14 cellular contexts compared by ENCODE assay signal in genomic region chr6:30129818-30130679, GRCh38. TPM values are rescaled to one million over a fixed set of nuclear protein-coding genes. Genes with fewer than 3 reads are reported as not detected.
A peak's percentile ranks its signal among the peaks of the same experiment; 100 is the strongest.
DNase-seq lines count a peak whose midpoint lies in the region; ATAC-seq, FAIRE-seq and TF ChIP-seq lines count a peak whose summit lies in the region.
"Had no signal": no experiment of that assay in that cellular context is flagged by ENCODE, and none has a peak within 500 bp of the region (broad histone marks: within the 10 kb centered on the region; RNA-seq: fewer than 3 reads in every experiment).

No MANE protein-coding gene starts in this region.

- H3K36me3 Mint-ChIP-seq in activated T-cell treated with anti-CD3 and anti-CD28 coated beads, Interleukin-2, amount 50 U/mL, for 72 hours (ENCODE audit: insufficient read depth in 2 of 2): no peaks in the 10 kb centered on the region

- no peak for ATAC-seq in DND-41 (ENCODE audit: insufficient read depth, low read depth)
- ATAC-seq in activated T-cell treated with anti-CD3 and anti-CD28 coated beads, Interleukin-2, amount 50 U/mL, for 72 hours (replicated peaks in 1 of 2): no peak

- dilution Hi-C loops in endothelial cell of umbilical vein (cut with MboI; ENCODE audit: extremely low pct_ligation_motif_present, low sequenced_read_pairs): no loop called here

- no peaks in the 10 kb centered on the region for H3K9me3 Mint-ChIP-seq in activated T-cell treated with anti-CD3 and anti-CD28 coated beads, Interleukin-2, amount 50 U/mL, for 72 hours
- H3K9me3 Mint-ChIP-seq: activated T-helper 2 cell treated with anti-CD3 and anti-CD28 coated beads, Interferon-gamma antibody, Interleukin-2, Interleukin-4, amounts not matched to agents 10 μg/mL and 5 μg/mL and 100 μg/mL, durations not matched to agents 14 hours and 24 hours and 36 hours; nephron progenitor cell had no signal

- H3K4me3 Mint-ChIP-seq in activated T-cell treated with anti-CD3 and anti-CD28 coated beads, Interleukin-2, amount 50 U/mL, for 72 hours: peak overlapping the region in 1 of 2 donors; percentile 21
- H3K4me3 Mint-ChIP-seq: nephron progenitor cell had no signal

- TF ChIP-seq CTCF in DND-41 (IDR thresholded peaks at IDR 0.05; ENCODE audit: borderline replicate concordance, extremely low read depth, low read length, poor library complexity, severe bottlenecking) (no peak), endothelial cell of umbilical vein (IDR thresholded peaks at IDR 0.05; ENCODE audit: extremely low read depth in 1 of 2, insufficient read depth in 1 of 2, low read depth in 1 of 2, low read length in 2 of 2) (no peak), transverse colon (IDR thresholded peaks at IDR 0.05) (no peak)

- peaks cover 33% of the 10 kb centered on the region for H3K4me1 Mint-ChIP-seq in activated T-cell treated with anti-CD3 and anti-CD28 coated beads, Interleukin-2, amount 50 U/mL, for 72 hours (ENCODE audit: low read depth)

- CTCF ChIA-PET in endothelial cell of umbilical vein (lab: Charles Lee): interaction anchor here (0.6 to 12.2 kb wide), 11 partner anchors 14 to 476 kb away, joined by 3 to 311 read pairs (median 4); partner anchors contain the start of gene POLR1H

- no peaks in the 10 kb centered on the region for H3K9me1 ChIP-seq in endothelial cell of umbilical vein (replicated peaks; ENCODE audit: control insufficient read depth, extremely low read depth, insufficient read depth, low read length)

- WGBS in transverse colon (ENCODE audit: low coverage in 1 of 2), 2 donors: 55 to 60% methylated on average over 9 of the region's 9 CpGs

- H3K27ac Mint-ChIP-seq in activated T-cell treated with anti-CD3 and anti-CD28 coated beads, Interleukin-2, amount 50 U/mL, for 72 hours: no peak overlapping the region
- H3K27ac Mint-ChIP-seq: activated T-helper 2 cell treated with anti-CD3 and anti-CD28 coated beads, Interferon-gamma antibody, Interleukin-2, Interleukin-4, amounts not matched to agents 10 μg/mL and 5 μg/mL and 100 μg/mL, durations not matched to agents 14 hours and 24 hours and 36 hours; nephron progenitor cell had no signal

- H2AFZ ChIP-seq in DND-41 (ENCODE audit: low read depth, low read length) (peak overlapping the region; percentile 63; the same call in 1 of the 2 replicates), endothelial cell of umbilical vein (ENCODE audit: low read depth, low read length) (no peak overlapping the region)

- H3K27me3 Mint-ChIP-seq in activated T-cell treated with anti-CD3 and anti-CD28 coated beads, Interleukin-2, amount 50 U/mL, for 72 hours (ENCODE audit: low read depth): peaks cover 85% of the 10 kb centered on the region

- H3K9me3 ChIP-seq in DND-41 (ENCODE audit: insufficient read depth, low read length, severe bottlenecking) (no peaks in the 10 kb centered on the region), endothelial cell of umbilical vein (replicated peaks; ENCODE audit: control insufficient read depth, insufficient read depth, low read length) (no peaks in the 10 kb centered on the region), transverse colon (no peaks in the 10 kb centered on the region)
- H3K9me3 ChIP-seq: SK-N-SH, stomach had no signal

- H3K4me1 ChIP-seq in DND-41 (ENCODE audit: insufficient read depth, low read length) (peaks cover 5% of the 10 kb centered on the region), endothelial cell of umbilical vein (ENCODE audit: control insufficient read depth, extremely low read depth, insufficient read depth, low read length) (no peaks in the 10 kb centered on the region), transverse colon (peaks cover 8 to 27% (median 17%) of the 10 kb centered on the region in 4 donors)

- TF ChIP-seq POLR2A in endothelial cell of umbilical vein (IDR thresholded peaks at IDR 0.05; ENCODE audit: low read depth, low read length) (no peak), transverse colon (IDR thresholded peaks at IDR 0.05) (no peak)

- intact Hi-C loops in endothelial cell of umbilical vein (cut with micrococcal nuclease) (loop anchor here (10.0 kb wide), 1 partner anchor 145 kb away; no protein-coding TSS in a partner anchor), transverse colon (cut with DNase I; ENCODE audit: low total_unique reads) (loop anchor here (2.0 to 5.0 kb wide), 2 partner anchors 27 to 967 kb away; no protein-coding TSS in a partner anchor)

- no peaks in the 10 kb centered on the region for H3K36me3 ChIP-seq in DND-41 (ENCODE audit: insufficient read depth, low read length)
- H3K36me3 ChIP-seq in endothelial cell of umbilical vein (ENCODE audit: control insufficient read depth in 2 of 2, extremely low read depth in 1 of 2, insufficient read depth in 2 of 2, low read length in 2 of 2): no peaks in the 10 kb centered on the region
- H3K36me3 ChIP-seq in transverse colon: no peaks in the 10 kb centered on the region
- H3K36me3 ChIP-seq: stomach had no signal

- BruUV-seq in endothelial cell of umbilical vein (replicated peaks; lab: Mats Ljungman, UMichigan): no TSS peak

- H4K20me1 ChIP-seq in DND-41 (ENCODE audit: insufficient read depth, low read length): no peaks in the 10 kb centered on the region
- H4K20me1 ChIP-seq in endothelial cell of umbilical vein (replicated peaks; ENCODE audit: control insufficient read depth, extremely low read depth, insufficient read depth, low read length): no peaks in the 10 kb centered on the region

- DNase-seq in DND-41 (no peak), NCI-H748 treated with DMSO at 0.1 percent for 48 hours (lab: John Stamatoyannopoulos, UW) (peak; percentile 24), endothelial cell of umbilical vein (ENCODE audit: low read depth, low spot score) (no peak), transverse colon (no peak), DMS53 treated with DMSO at 0.1 percent for 48 hours (lab: John Stamatoyannopoulos, UW; ENCODE audit: unreplicated experiment) (no peak), Ammon's horn (ENCODE audit: low spot score) (no peak)
- DNase-seq in activated T-cell treated with anti-CD3 and anti-CD28 coated beads, Interleukin-2, amount 50 U/mL, for 72 hours: no peak
- DNase-seq in activated naive CD4-positive, alpha-beta T cell treated with anti-CD3 and anti-CD28 coated beads, Interleukin-2, amount 50 U/mL, for 16 hours: no peak

- peak overlapping the region; percentile 44; the same call in 1 of the 2 replicates for H3K4me2 ChIP-seq in DND-41 (ENCODE audit: insufficient read depth, low read length)
- no peak overlapping the region for H3K4me2 ChIP-seq in endothelial cell of umbilical vein (ENCODE audit: insufficient read depth, low read length)
- H3K4me2 ChIP-seq: SK-N-SH had no signal

- H3K27ac ChIP-seq in DND-41 (ENCODE audit: low read length): no peak overlapping the region
- H3K27ac ChIP-seq in endothelial cell of umbilical vein (ENCODE audit: insufficient read depth, low read depth, low read length): no peak overlapping the region
- H3K27ac ChIP-seq in transverse colon: peak overlapping the region; percentile 58 to 69 (median 66)
- H3K27ac ChIP-seq: dorsolateral prefrontal cortex, epithelial cell of prostate had no signal

- no peak overlapping the region for H3K9ac ChIP-seq in DND-41 (ENCODE audit: low read depth, low read length)
- H3K9ac ChIP-seq in endothelial cell of umbilical vein (replicated peaks; ENCODE audit: extremely low read depth, insufficient read depth, low read length): no peak overlapping the region
- H3K9ac ChIP-seq: SK-N-SH had no signal

- no peak for TF ChIP-seq EP300 in transverse colon (IDR thresholded peaks at IDR 0.05; ENCODE audit: low read depth)

- H3K4me3 ChIP-seq in DND-41 (ENCODE audit: low read depth in 1 of 2, low read length in 2 of 2) (no peak overlapping the region), endothelial cell of umbilical vein (replicated peaks in 1 of 3; ENCODE audit: insufficient read depth in 1 of 3, low read depth in 1 of 3, low read length in 3 of 3) (no peak overlapping the region), transverse colon (no peak overlapping the region)
- H3K4me3 ChIP-seq: dorsolateral prefrontal cortex, stomach had no signal

- in situ Hi-C loops in transverse colon (cut with MboI; ENCODE audit: low pct_ligation_motif_present in 1 of 4, low pct_unique_long_range_greater_than_20kb in 1 of 4, low sequenced_read_pairs in 3 of 4): no loop called here

- peaks cover 20% of the 10 kb centered on the region for H3K27me3 ChIP-seq in DND-41 (ENCODE audit: insufficient read depth, low read length, poor library complexity)
- peaks cover 53 to 78% of the 10 kb centered on the region in 2 experiments for H3K27me3 ChIP-seq in endothelial cell of umbilical vein (ENCODE audit: control insufficient read depth in 2 of 2, insufficient read depth in 2 of 2, low read length in 2 of 2)
- H3K27me3 ChIP-seq in transverse colon: peaks cover 65% of the 10 kb centered on the region

- POLR2A ChIA-PET in endothelial cell of umbilical vein (lab: Charles Lee): no interaction called here

- H3K79me2 ChIP-seq in DND-41 (ENCODE audit: insufficient read depth, low read length) (no peaks in the 10 kb centered on the region), endothelial cell of umbilical vein (ENCODE audit: control insufficient read depth, insufficient read depth, low read length) (no peaks in the 10 kb centered on the region)

- no peak for FAIRE-seq in endothelial cell of umbilical vein (lab: Jason Lieb, UNC)

RNA-seq across cellular contexts. Expression of gene TRIM40, which starts 5.9 kb away (rescaled TPM):
- total RNA-seq in endothelial cell of umbilical vein: not detected in 2 replicates
- polyA plus RNA-seq in endothelial cell of umbilical vein: not detected in 2 replicates
- not detected in 2 replicates for polyA plus RNA-seq in endothelial cell of umbilical vein (2011; cell fraction: cytosol; rRNA removed)
- not detected in 2 replicates for polyA plus RNA-seq in endothelial cell of umbilical vein (2011; cell fraction: nucleus; rRNA removed)
- not detected in 2 replicates for polyA plus RNA-seq in endothelial cell of umbilical vein (2012)
- not detected in 2 replicates for polyA minus RNA-seq in endothelial cell of umbilical vein
- not detected for polyA minus RNA-seq in endothelial cell of umbilical vein (2011; cell fraction: cytosol; rRNA and poly(A)+ RNA removed)
- polyA minus RNA-seq in endothelial cell of umbilical vein (2011; cell fraction: nucleus; rRNA and poly(A)+ RNA removed): not detected in 2 replicates
- total RNA-seq in transverse colon: 10 to 100 TPM in 2 of 4 donors, 1 to 10 TPM in 1, under 1 TPM in 1; 0.40 to 14.8 (median 7.0) TPM
- total RNA-seq in activated T-cell treated with anti-CD3 and anti-CD28 coated beads, Interleukin-2, amount 50 U/mL, for 72 hours: not detected
- total RNA-seq: activated T-helper 2 cell treated with anti-CD3 and anti-CD28 coated beads, Interferon-gamma antibody, Interleukin-2, Interleukin-4, amounts not matched to agents 10 μg/mL and 5 μg/mL and 100 μg/mL, durations not matched to agents 14 hours and 24 hours and 36 hours; dorsolateral prefrontal cortex; stomach had no signal
- polyA plus RNA-seq: SK-N-SH, stomach had no signal

RNA-seq across cellular contexts. Expression of gene TRIM31, which starts 17.2 kb away (rescaled TPM):
- total RNA-seq in endothelial cell of umbilical vein (not detected in 2 replicates), transverse colon (100 to 1,000 TPM in 2 of 4 donors, 10 to 100 TPM in 1, 1 to 10 TPM in 1; 3.4 to 221 (median 151) TPM)
- not detected in 2 replicates for polyA plus RNA-seq in endothelial cell of umbilical vein
- not detected in 2 replicates for polyA plus RNA-seq in endothelial cell of umbilical vein (2011; cell fraction: cytosol; rRNA removed)
- not detected in 2 replicates for polyA plus RNA-seq in endothelial cell of umbilical vein (2011; cell fraction: nucleus; rRNA removed)
- polyA plus RNA-seq in endothelial cell of umbilical vein (2012): not detected in 2 replicates
- not detected in 2 replicates for polyA minus RNA-seq in endothelial cell of umbilical vein
- not detected for polyA minus RNA-seq in endothelial cell of umbilical vein (2011; cell fraction: cytosol; rRNA and poly(A)+ RNA removed)
- polyA minus RNA-seq in endothelial cell of umbilical vein (2011; cell fraction: nucleus; rRNA and poly(A)+ RNA removed): not detected in 2 replicates
- total RNA-seq in activated T-cell treated with anti-CD3 and anti-CD28 coated beads, Interleukin-2, amount 50 U/mL, for 72 hours: under 1 TPM in 1 of 2 donors, not detected in 1; 0.12 TPM
- total RNA-seq: activated T-helper 2 cell treated with anti-CD3 and anti-CD28 coated beads, Interferon-gamma antibody, Interleukin-2, Interleukin-4, amounts not matched to agents 10 μg/mL and 5 μg/mL and 100 μg/mL, durations not matched to agents 14 hours and 24 hours and 36 hours; dorsolateral prefrontal cortex had no signal
- polyA plus RNA-seq: SK-N-SH had no signal

RNA-seq across cellular contexts. Expression of gene TRIM10, which starts 31.0 kb away (rescaled TPM):
- total RNA-seq in endothelial cell of umbilical vein: not detected in 2 replicates
- not detected in 2 replicates for polyA plus RNA-seq in endothelial cell of umbilical vein
- polyA plus RNA-seq in endothelial cell of umbilical vein (2011; cell fraction: cytosol; rRNA removed): not detected in 2 replicates
- polyA plus RNA-seq in endothelial cell of umbilical vein (2011; cell fraction: nucleus; rRNA removed): not detected in 2 replicates
- not detected in 2 replicates for polyA plus RNA-seq in endothelial cell of umbilical vein (2012)
- not detected in 2 replicates for polyA minus RNA-seq in endothelial cell of umbilical vein
- polyA minus RNA-seq in endothelial cell of umbilical vein (2011; cell fraction: cytosol; rRNA and poly(A)+ RNA removed): not detected
- polyA minus RNA-seq in endothelial cell of umbilical vein (2011; cell fraction: nucleus; rRNA and poly(A)+ RNA removed): not detected in 2 replicates
- 10 to 100 TPM in 1 of 4 donors, 1 to 10 TPM in 2, under 1 TPM in 1; 0.20 to 19.8 (median 3.7) TPM for total RNA-seq in transverse colon
- under 1 TPM in 1 of 2 donors, not detected in 1; 0.39 TPM for total RNA-seq in activated T-cell treated with anti-CD3 and anti-CD28 coated beads, Interleukin-2, amount 50 U/mL, for 72 hours
- total RNA-seq: activated T-helper 2 cell treated with anti-CD3 and anti-CD28 coated beads, Interferon-gamma antibody, Interleukin-2, Interleukin-4, amounts not matched to agents 10 μg/mL and 5 μg/mL and 100 μg/mL, durations not matched to agents 14 hours and 24 hours and 36 hours had no signal
- polyA plus RNA-seq: SK-N-SH, stomach had no signal

RNA-seq across cellular contexts. Expression of gene TRIM15, which starts 33.3 kb away (rescaled TPM):
- total RNA-seq in endothelial cell of umbilical vein (not detected in 2 replicates), transverse colon (10 to 100 TPM in 3 of 4 donors, 1 to 10 TPM in 1; 5.8 to 90.7 (median 51.8) TPM)
- polyA plus RNA-seq in endothelial cell of umbilical vein: not detected in 2 replicates
- polyA plus RNA-seq in endothelial cell of umbilical vein (2011; cell fraction: cytosol; rRNA removed): not detected in 2 replicates
- not detected in 2 replicates for polyA plus RNA-seq in endothelial cell of umbilical vein (2011; cell fraction: nucleus; rRNA removed)
- polyA plus RNA-seq in endothelial cell of umbilical vein (2012): not detected in 2 replicates
- polyA minus RNA-seq in endothelial cell of umbilical vein: not detected in 2 replicates
- not detected for polyA minus RNA-seq in endothelial cell of umbilical vein (2011; cell fraction: cytosol; rRNA and poly(A)+ RNA removed)
- polyA minus RNA-seq in endothelial cell of umbilical vein (2011; cell fraction: nucleus; rRNA and poly(A)+ RNA removed): not detected in 2 replicates
- under 1 TPM; 0.84 to 0.95 TPM for total RNA-seq in activated T-cell treated with anti-CD3 and anti-CD28 coated beads, Interleukin-2, amount 50 U/mL, for 72 hours
- total RNA-seq: dorsolateral prefrontal cortex had no signal
- polyA plus RNA-seq: SK-N-SH had no signal

RNA-seq across cellular contexts. Expression of gene RNF39, which starts 54.5 kb away (rescaled TPM):
- total RNA-seq in endothelial cell of umbilical vein (not detected in 2 replicates), transverse colon (under 1 TPM in 2 of 4 donors, not detected in 2; 0.27 to 0.95 TPM)
- not detected in 2 replicates for polyA plus RNA-seq in endothelial cell of umbilical vein
- not detected in 2 replicates for polyA plus RNA-seq in endothelial cell of umbilical vein (2011; cell fraction: cytosol; rRNA removed)
- not detected in 2 replicates for polyA plus RNA-seq in endothelial cell of umbilical vein (2011; cell fraction: nucleus; rRNA removed)
- polyA plus RNA-seq in endothelial cell of umbilical vein (2012): 0.36 and 0.48 TPM in 2 replicates
- not detected in 2 replicates for polyA minus RNA-seq in endothelial cell of umbilical vein
- not detected for polyA minus RNA-seq in endothelial cell of umbilical vein (2011; cell fraction: cytosol; rRNA and poly(A)+ RNA removed)
- not detected in 2 replicates for polyA minus RNA-seq in endothelial cell of umbilical vein (2011; cell fraction: nucleus; rRNA and poly(A)+ RNA removed)
- total RNA-seq in activated T-cell treated with anti-CD3 and anti-CD28 coated beads, Interleukin-2, amount 50 U/mL, for 72 hours: not detected
- total RNA-seq: activated T-helper 2 cell treated with anti-CD3 and anti-CD28 coated beads, Interferon-gamma antibody, Interleukin-2, Interleukin-4, amounts not matched to agents 10 μg/mL and 5 μg/mL and 100 μg/mL, durations not matched to agents 14 hours and 24 hours and 36 hours had no signal
- polyA plus RNA-seq: SK-N-SH had no signal

Comparison
In these comparisons a context has a peak if more than half of its experiments do, and no peak if none do; other contexts are left out.
1. H3K27ac ChIP-seq: peak in transverse colon (4 of 4); none in DND-41 (single experiment) and endothelial cell of umbilical vein (single experiment).